ENCODE assay signal across 1 cellular context in genomic region chr15:26661727-26662126, GRCh38.
TF ChIP-seq lines count a peak whose summit lies in the region.

No MANE protein-coding gene starts in this region.

TF ChIP-seq in GM23338, 12 proteins besides CTCF, POLR2A, EP300 and RAD21 (continued from another document):
- TF ChIP-seq ZNF462 (CRISPR knock-in tag; IDR thresholded peaks at IDR 0.05) (no peak), ZNF331 (CRISPR knock-in tag; IDR thresholded peaks at IDR 0.05; ENCODE audit: low read depth) (no peak), REST (IDR thresholded peaks at IDR 0.05; ENCODE audit: unreplicated experiment) (no peak), EZH2 (IDR thresholded peaks at IDR 0.05; ENCODE audit: low read depth, unreplicated experiment) (no peak), STAT1 (IDR thresholded peaks at IDR 0.05; ENCODE audit: unreplicated experiment) (no peak)
